Comparison of ENCODE assay signal across 1 cellular context in the genomic region with DNA sequence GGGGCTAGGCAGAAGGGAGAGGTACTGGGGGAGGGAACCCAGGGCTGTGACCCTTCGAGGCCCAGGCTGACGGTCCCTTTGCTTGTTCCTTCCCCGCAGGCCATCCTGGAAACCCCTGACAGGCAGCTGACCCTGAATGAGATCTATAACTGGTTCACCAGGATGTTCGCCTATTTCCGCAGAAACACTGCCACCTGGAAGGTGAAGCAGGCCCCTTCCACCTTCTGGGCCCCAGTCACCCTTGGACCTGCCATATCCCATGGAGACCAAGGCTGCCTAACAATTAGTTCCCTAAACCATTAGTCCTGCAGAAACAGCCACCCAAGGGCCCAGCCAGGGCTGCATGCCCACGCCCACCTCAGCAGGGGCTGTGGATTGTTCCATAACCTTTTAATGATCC.
TF ChIP-seq lines count a peak whose summit lies in the region.

No MANE protein-coding gene starts in this region.

TF ChIP-seq in HEK293, 187 proteins besides CTCF, POLR2A, EP300 and RAD21 (continued from another document):
- TF ChIP-seq, protein P1, sequence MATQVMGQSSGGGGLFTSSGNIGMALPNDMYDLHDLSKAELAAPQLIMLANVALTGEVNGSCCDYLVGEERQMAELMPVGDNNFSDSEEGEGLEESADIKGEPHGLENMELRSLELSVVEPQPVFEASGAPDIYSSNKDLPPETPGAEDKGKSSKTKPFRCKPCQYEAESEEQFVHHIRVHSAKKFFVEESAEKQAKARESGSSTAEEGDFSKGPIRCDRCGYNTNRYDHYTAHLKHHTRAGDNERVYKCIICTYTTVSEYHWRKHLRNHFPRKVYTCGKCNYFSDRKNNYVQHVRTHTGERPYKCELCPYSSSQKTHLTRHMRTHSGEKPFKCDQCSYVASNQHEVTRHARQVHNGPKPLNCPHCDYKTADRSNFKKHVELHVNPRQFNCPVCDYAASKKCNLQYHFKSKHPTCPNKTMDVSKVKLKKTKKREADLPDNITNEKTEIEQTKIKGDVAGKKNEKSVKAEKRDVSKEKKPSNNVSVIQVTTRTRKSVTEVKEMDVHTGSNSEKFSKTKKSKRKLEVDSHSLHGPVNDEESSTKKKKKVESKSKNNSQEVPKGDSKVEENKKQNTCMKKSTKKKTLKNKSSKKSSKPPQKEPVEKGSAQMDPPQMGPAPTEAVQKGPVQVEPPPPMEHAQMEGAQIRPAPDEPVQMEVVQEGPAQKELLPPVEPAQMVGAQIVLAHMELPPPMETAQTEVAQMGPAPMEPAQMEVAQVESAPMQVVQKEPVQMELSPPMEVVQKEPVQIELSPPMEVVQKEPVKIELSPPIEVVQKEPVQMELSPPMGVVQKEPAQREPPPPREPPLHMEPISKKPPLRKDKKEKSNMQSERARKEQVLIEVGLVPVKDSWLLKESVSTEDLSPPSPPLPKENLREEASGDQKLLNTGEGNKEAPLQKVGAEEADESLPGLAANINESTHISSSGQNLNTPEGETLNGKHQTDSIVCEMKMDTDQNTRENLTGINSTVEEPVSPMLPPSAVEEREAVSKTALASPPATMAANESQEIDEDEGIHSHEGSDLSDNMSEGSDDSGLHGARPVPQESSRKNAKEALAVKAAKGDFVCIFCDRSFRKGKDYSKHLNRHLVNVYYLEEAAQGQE (tag by site-specific recombination; IDR thresholded peaks at IDR 0.05): no peak
- TF ChIP-seq ZFHX2 (tag by site-specific recombination; conservative IDR thresholded peaks at IDR 0.05): no peak
